1 cellular context compared by ENCODE assay signal in genomic region chr5:151264113-151264512, GRCh38.
TF ChIP-seq lines count a peak whose summit lies in the region.

No MANE protein-coding gene starts in this region.

TF ChIP-seq in IMR-90, 13 proteins besides CTCF, POLR2A, EP300 and RAD21:
- no peak for TF ChIP-seq USF2 (IDR thresholded peaks at IDR 0.05; ENCODE audit: low read depth, low read length)
- TF ChIP-seq CHD1 (IDR thresholded peaks at IDR 0.05; ENCODE audit: low read depth, low read length), result no peak
TF ChIP-seq in IMR-90: peak in this region for 0.
